Comparison of ENCODE assay signal across 15 cellular contexts in the genomic region with DNA sequence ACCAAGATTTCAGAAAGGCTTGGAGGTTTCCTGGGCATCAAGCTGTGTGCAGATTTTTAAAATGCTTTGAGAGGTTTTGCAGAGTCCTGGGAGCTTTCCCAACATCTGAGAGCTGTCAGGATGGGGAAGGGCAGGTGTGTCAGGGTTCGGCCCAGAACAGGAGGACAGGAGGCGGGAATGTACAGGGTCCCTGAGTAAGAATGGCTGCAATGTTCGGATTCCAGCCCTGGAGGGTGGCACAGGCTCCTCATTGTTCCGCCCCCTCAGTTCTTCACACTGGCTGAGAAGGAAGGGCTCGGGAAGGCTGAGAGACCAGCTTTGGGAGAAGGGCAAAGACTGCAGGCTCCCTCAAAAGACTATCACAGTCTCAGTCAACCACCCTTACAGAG. TPM values are rescaled to one million over a fixed set of nuclear protein-coding genes. Genes with fewer than 3 reads are reported as not detected.
"Had no signal": no experiment of that assay in that cellular context is flagged by ENCODE, and none has a peak within 500 bp of the region (broad histone marks: within the 10 kb centered on the region; RNA-seq: fewer than 3 reads in every experiment).

No MANE protein-coding gene starts in this region.

- H3K9me3 ChIP-seq: left ventricle myocardium inferior, SJSA1, transverse colon had no signal

- H3K27me3 ChIP-seq: brain microvascular endothelial cell, SJSA1, transverse colon had no signal

- H3K4me1 ChIP-seq: SJSA1, transverse colon had no signal

- H3K27ac ChIP-seq: brain microvascular endothelial cell, left ventricle myocardium inferior, parathyroid adenoma, SJSA1, transverse colon had no signal

- DNase-seq: activated CD4-positive, alpha-beta T cell treated with anti-CD3 and anti-CD28 coated beads, Interleukin-2, amount 10 ng/mL, durations not matched to agents 7 days and 5 days; activated CD4-positive, CD25-positive, alpha-beta regulatory T cell; activated naive CD8-positive, alpha-beta T cell treated with anti-CD3 and anti-CD28 coated beads for 36 hours; brain microvascular endothelial cell; dermis blood vessel endothelial cell; islet precursor cell; left ventricle myocardium inferior; mesendoderm; stimulated activated CD4-positive, alpha-beta T cell treated with anti-CD3 and anti-CD28 coated beads, Interleukin-1b, Interleukin-23, amount 100 ng/mL, for 48 hours; stimulated activated naive CD8-positive, alpha-beta T cell treated with anti-CD3 and anti-CD28 coated beads, Interleukin-15, amount 100 ng/mL, for 72 hours; transverse colon had no signal

- H3K36me3 ChIP-seq: brain microvascular endothelial cell, left ventricle myocardium inferior, SJSA1, transverse colon had no signal

- ATAC-seq: esophagus mucosa; natural killer cell treated with Interleukin-12 subunit alpha and Interleukin-12 subunit beta and Interleukin-15 and Interleukin-18, amount 100 ng/mL, for 72 hours; stimulated activated naive CD8-positive, alpha-beta T cell treated with anti-CD3 and anti-CD28 coated beads, Interleukin-15, amount 100 ng/mL, for 72 hours had no signal

- H3K4me3 ChIP-seq: left ventricle myocardium inferior, SJSA1, transverse colon had no signal

RNA-seq across cellular contexts. Expression of a gene that starts 5.1 kb away (rescaled TPM):
- total RNA-seq: left ventricle myocardium inferior, SJSA1 had no signal

RNA-seq across cellular contexts. Expression of a gene that starts 34.5 kb away (rescaled TPM):
- total RNA-seq: SJSA1 had no signal

RNA-seq across cellular contexts. Expression of a gene that starts 37.5 kb away (rescaled TPM):
- total RNA-seq: dermis blood vessel endothelial cell had no signal
